Comparison of ENCODE assay signal across 27 cellular contexts in genomic region chr1:222028694-222029093, GRCh38.
DNase-seq lines count a peak whose midpoint lies in the region; ATAC-seq, FAIRE-seq and TF ChIP-seq lines count a peak whose summit lies in the region.
"Had no signal": no experiment of that assay in that cellular context is flagged by ENCODE, and none has a peak within 500 bp of the region (broad histone marks: within the 10 kb centered on the region; RNA-seq: fewer than 3 reads in every experiment).

No MANE protein-coding gene starts in this region.

- TF ChIP-seq RAD21 in liver (IDR thresholded peaks at IDR 0.05) (peak; percentile 40 to 48), HepG2 (CRISPR knock-in tag; IDR thresholded peaks at IDR 0.05) (no peak)

- H3K4me3 ChIP-seq in liver (ENCODE audit: low read depth in 1 of 3, low read length in 3 of 3) (no peak overlapping the region), HepG2 (replicated peaks in 1 of 3; ENCODE audit: insufficient read depth in 1 of 3, low read depth in 2 of 3, low read length in 3 of 3) (no peak overlapping the region), astrocyte (ENCODE audit: insufficient read depth, low read depth, low read length) (no peak overlapping the region), mesendoderm (ENCODE audit: low read length) (no peak overlapping the region), upper lobe of left lung (no peak overlapping the region)
- H3K4me3 ChIP-seq: BLaER1 had no signal

- TF ChIP-seq EP300 in HepG2 (IDR thresholded peaks at IDR 0.05; ENCODE audit: low read depth in 2 of 2, low read length in 2 of 2): no peak
- TF ChIP-seq EP300 in HepG2 (CRISPR knock-in tag; IDR thresholded peaks at IDR 0.05; ENCODE audit: borderline replicate concordance): no peak
- TF ChIP-seq EP300 in upper lobe of left lung (IDR thresholded peaks at IDR 0.05): no peak

- no peak for TF ChIP-seq CTCF in liver (IDR thresholded peaks at IDR 0.05; ENCODE audit: low read depth, low read length, missing input control)
- TF ChIP-seq CTCF in HepG2 (CRISPR knock-in tag; IDR thresholded peaks at IDR 0.05): no peak
- no peak for TF ChIP-seq CTCF in astrocyte (IDR thresholded peaks at IDR 0.05; ENCODE audit: insufficient read depth, low read depth, low read length)
- TF ChIP-seq CTCF in upper lobe of left lung (IDR thresholded peaks at IDR 0.05): no peak

- H4K20me1 ChIP-seq in HepG2 (ENCODE audit: insufficient read depth, low read length) (no peaks in the 10 kb centered on the region), astrocyte (ENCODE audit: insufficient read depth, low read length) (no peaks in the 10 kb centered on the region)
- H4K20me1 ChIP-seq: BLaER1 had no signal

- no peak overlapping the region for H3K4ac ChIP-seq in mesendoderm (ENCODE audit: low read depth, low read length)

- BruUV-seq in HepG2 (replicated peaks; lab: Mats Ljungman, UMichigan): no TSS peak

- peak overlapping the region; percentile 25 for H3K18ac ChIP-seq in mesendoderm (ENCODE audit: low read length)

- H3K9me3 Mint-ChIP-seq in astrocyte (ENCODE audit: unreplicated experiment): no peaks in the 10 kb centered on the region
- H3K9me3 Mint-ChIP-seq: CD4-positive, alpha-beta memory T cell; CD8-positive, alpha-beta memory T cell had no signal

- H3K79me2 ChIP-seq in HepG2 (ENCODE audit: insufficient read depth, low read length) (no peaks in the 10 kb centered on the region), astrocyte (ENCODE audit: insufficient read depth, low read length) (no peaks in the 10 kb centered on the region), mesendoderm (ENCODE audit: control insufficient read depth, insufficient read depth, low read length) (no peaks in the 10 kb centered on the region)

- peak overlapping the region; percentile 18 for H3K56ac ChIP-seq in mesendoderm (ENCODE audit: low read length)

- H3K9me3 ChIP-seq in liver (ENCODE audit: control insufficient read depth in 4 of 4, low read length in 3 of 4) (peaks cover 0 to 4% (median 0%) of the 10 kb centered on the region in 4 donors), HepG2 (ENCODE audit: low read length) (no peaks in the 10 kb centered on the region), astrocyte (ENCODE audit: insufficient read depth, low read depth, low read length) (no peaks in the 10 kb centered on the region), upper lobe of left lung (no peaks in the 10 kb centered on the region)
- H3K9me3 ChIP-seq: BE2C, BLaER1 had no signal

- CTCF ChIA-PET in HepG2 (lab: Yijun Ruan, JAX; ENCODE audit: low intra/inter-chr PET ratio, low total read pairs): no interaction called here

- no peak overlapping the region for H2AFZ ChIP-seq in HepG2 (ENCODE audit: low read length)
- no peak overlapping the region for H2AFZ ChIP-seq in astrocyte (ENCODE audit: low read depth, low read length)

- DNase-seq in HepG2 (ENCODE audit: low spot score) (no peak), astrocyte (ENCODE audit: low read depth) (no peak), left lobe of liver (ENCODE audit: low spot score) (peak; percentile 56), mesendoderm (no peak), SW480 (ENCODE audit: low spot score) (no peak), upper lobe of left lung (no peak)
- DNase-seq: 8988T; ACHN; BE2C; C1 segment of cervical spinal cord; CD4-positive, alpha-beta memory T cell; CD4-positive, CD25-positive, alpha-beta regulatory T cell; CD8-positive, alpha-beta memory T cell; COR-L47; DMS 273 treated with DMSO at 0.1 percent for 48 hours; DMS153; DMS79; DND-41; EL; GDM1 had no signal

- no peak overlapping the region for H2AK5ac ChIP-seq in mesendoderm (ENCODE audit: low read length)

- in situ Hi-C loops in HepG2 (cut with HindIII; ENCODE audit: extremely low pct_ligation_motif_present, low pct_unique_long_range_greater_than_20kb): no loop called here

- intact Hi-C loops in HepG2 (cut with micrococcal nuclease; ENCODE audit: unreplicated experiment): no loop called here

- no peaks in the 10 kb centered on the region for H3K4me1 Mint-ChIP-seq in astrocyte (ENCODE audit: low read depth, unreplicated experiment)
- H3K4me1 Mint-ChIP-seq: CD14-positive monocyte; CD4-positive, alpha-beta memory T cell; CD4-positive, CD25-positive, alpha-beta regulatory T cell; CD8-positive, alpha-beta memory T cell had no signal

- no peak overlapping the region for H4K8ac ChIP-seq in mesendoderm (ENCODE audit: low read depth, low read length)

- H4K5ac ChIP-seq in mesendoderm (ENCODE audit: low read length): no peak overlapping the region

- H3K9ac ChIP-seq in liver (ENCODE audit: low read depth in 1 of 2, low read length in 2 of 2): no peak overlapping the region
- no peak overlapping the region for H3K9ac ChIP-seq in HepG2 (ENCODE audit: insufficient read depth, low read depth, low read length)
- no peak overlapping the region for H3K9ac ChIP-seq in astrocyte (ENCODE audit: low read length)
- no peak overlapping the region for H3K9ac ChIP-seq in mesendoderm (ENCODE audit: low read length)
- H3K9ac ChIP-seq: BLaER1 had no signal

- peak overlapping the region; percentile 17 to 70 for H3K27ac ChIP-seq in liver (ENCODE audit: low read depth in 1 of 2, low read length in 2 of 2)
- H3K27ac ChIP-seq in HepG2 (ENCODE audit: extremely low read length, insufficient read depth, low read length): no peak overlapping the region
- H3K27ac ChIP-seq in astrocyte (ENCODE audit: low read depth, low read length): no peak overlapping the region
- no peak overlapping the region for H3K27ac ChIP-seq in mesendoderm (ENCODE audit: low read depth, low read length)
- no peak overlapping the region for H3K27ac ChIP-seq in upper lobe of left lung
- H3K27ac ChIP-seq: BLaER1 had no signal

- ATAC-seq in HepG2 (no peak), left lobe of liver (peak; percentile 73), upper lobe of left lung (ENCODE audit: low FRiP score in 2 of 2) (no peak), GM21390 (IDR thresholded peaks at IDR 0.05; ENCODE audit: unreplicated experiment) (no peak)

- no peak overlapping the region for H3K4me2 ChIP-seq in HepG2 (ENCODE audit: low read depth, low read length)
- no peak overlapping the region for H3K4me2 ChIP-seq in astrocyte (ENCODE audit: low read length)
- no peak overlapping the region for H3K4me2 ChIP-seq in mesendoderm (ENCODE audit: low read length)
- H3K4me2 ChIP-seq: BLaER1 had no signal

- H3K4me1 ChIP-seq in liver (ENCODE audit: control insufficient read depth in 4 of 4, insufficient read depth in 4 of 4, low read length in 3 of 4) (peaks cover 0 to 38% (median 22%) of the 10 kb centered on the region in 4 donors), HepG2 (ENCODE audit: insufficient read depth, low read length) (0 out of 2 replicates have a peak, but pooled peaks cover 4% of the 10 kb centered on the region), astrocyte (ENCODE audit: insufficient read depth, low read length) (no peaks in the 10 kb centered on the region), mesendoderm (ENCODE audit: control insufficient read depth, low read depth, low read length) (no peaks in the 10 kb centered on the region), upper lobe of left lung (no peaks in the 10 kb centered on the region)
- H3K4me1 ChIP-seq: BE2C, BLaER1 had no signal

- no peak overlapping the region for H3K4me3 Mint-ChIP-seq in astrocyte (ENCODE audit: unreplicated experiment)
- H3K4me3 Mint-ChIP-seq: CD14-positive monocyte; CD4-positive, alpha-beta memory T cell; CD4-positive, CD25-positive, alpha-beta regulatory T cell; CD8-positive, alpha-beta memory T cell had no signal

- TF ChIP-seq POLR2A in HepG2 (IDR thresholded peaks at IDR 0.05; ENCODE audit: insufficient read depth in 1 of 2, low read depth in 2 of 2, low read length in 2 of 2) (no peak), upper lobe of left lung (IDR thresholded peaks at IDR 0.05) (no peak)

- H2BK5ac ChIP-seq in mesendoderm (ENCODE audit: low read length): peak overlapping the region; percentile 68

- H3K79me1 ChIP-seq in mesendoderm (ENCODE audit: low read length): no peaks in the 10 kb centered on the region

- no peak overlapping the region for H3K27ac Mint-ChIP-seq in astrocyte (ENCODE audit: unreplicated experiment)
- H3K27ac Mint-ChIP-seq: CD14-positive monocyte; CD4-positive, alpha-beta memory T cell; CD4-positive, CD25-positive, alpha-beta regulatory T cell had no signal

- POLR2A ChIA-PET in HepG2 (lab: Yijun Ruan, JAX): no interaction called here

- no peak overlapping the region for H2BK15ac ChIP-seq in mesendoderm (replicated peaks; ENCODE audit: low read depth)

- no peak overlapping the region for H2BK120ac ChIP-seq in mesendoderm (ENCODE audit: low read depth, low read length)

- no peaks in the 10 kb centered on the region for H3K36me3 Mint-ChIP-seq in astrocyte (ENCODE audit: low read depth, unreplicated experiment)
- H3K36me3 Mint-ChIP-seq: CD14-positive monocyte; CD4-positive, alpha-beta memory T cell; CD4-positive, CD25-positive, alpha-beta regulatory T cell; CD8-positive, alpha-beta memory T cell had no signal

- WGBS in liver: 35% methylated on average over 2 of the region's 2 CpGs
- WGBS in HepG2 (ENCODE audit: low lambda C conversion rate): 0% methylated on average over 2 of the region's 2 CpGs
- no CpG with 5 or more reads among the region's 2 CpGs for WGBS in mesendoderm (ENCODE audit: extremely low coverage, insufficient coverage, low lambda C conversion rate)
- 85 to 94% methylated on average over 2 of the region's 2 CpGs for WGBS in upper lobe of left lung, 2 donors

- no peaks in the 10 kb centered on the region for H3K27me3 ChIP-seq in liver (ENCODE audit: control insufficient read depth in 4 of 4, insufficient read depth in 4 of 4, low read length in 3 of 4)
- H3K27me3 ChIP-seq in HepG2 (ENCODE audit: control insufficient read depth in 1 of 2, insufficient read depth in 2 of 2, low read length in 2 of 2): no peaks in the 10 kb centered on the region
- no peaks in the 10 kb centered on the region for H3K27me3 ChIP-seq in astrocyte (ENCODE audit: insufficient read depth, low read length)
- no peaks in the 10 kb centered on the region for H3K27me3 ChIP-seq in mesendoderm (ENCODE audit: insufficient read depth, low read length, poor library complexity)
- H3K27me3 ChIP-seq in upper lobe of left lung: no peaks in the 10 kb centered on the region
- H3K27me3 ChIP-seq: BE2C, BLaER1 had no signal

- no peak overlapping the region for H3K23ac ChIP-seq in mesendoderm (ENCODE audit: low read length)

- no peaks in the 10 kb centered on the region for H3K27me3 Mint-ChIP-seq in astrocyte (ENCODE audit: low read depth, unreplicated experiment)

- H3K36me3 ChIP-seq in liver (ENCODE audit: control insufficient read depth in 4 of 4, insufficient read depth in 3 of 4, low read depth in 1 of 4, low read length in 3 of 4) (no peaks in the 10 kb centered on the region), HepG2 (replicated peaks in 1 of 2; ENCODE audit: control insufficient read depth in 1 of 2, insufficient read depth in 2 of 2, low read length in 2 of 2) (no peaks in the 10 kb centered on the region), astrocyte (ENCODE audit: insufficient read depth, low read length) (no peaks in the 10 kb centered on the region), mesendoderm (ENCODE audit: control insufficient read depth, insufficient read depth, low read length) (no peaks in the 10 kb centered on the region), upper lobe of left lung (no peaks in the 10 kb centered on the region)
- H3K36me3 ChIP-seq: BE2C, BLaER1 had no signal

- FAIRE-seq in HepG2 (lab: Jason Lieb, UNC) (no peak), astrocyte (lab: Jason Lieb, UNC) (peak; percentile 66)
- FAIRE-seq: A204.1, GM12891, GM19239 had no signal

TF ChIP-seq in liver, 16 proteins besides CTCF, POLR2A, EP300 and RAD21 (continues in another document):
- peak; percentile 34 for TF ChIP-seq SP1 (IDR thresholded peaks at IDR 0.05)

Comparison
In these comparisons a context has a peak if more than half of its experiments do, and no peak if none do; other contexts are left out.
1. H3K27ac ChIP-seq: peak in liver (2 of 2); none in HepG2 (single experiment), astrocyte (single experiment), mesendoderm (single experiment) and upper lobe of left lung (0 of 4).